ENCODE assay signal across 15 cellular contexts in genomic region chr16:50610331-50611262, GRCh38.
A peak's percentile ranks its signal among the peaks of the same experiment; 100 is the strongest.
DNase-seq lines count a peak whose midpoint lies in the region; ATAC-seq, FAIRE-seq and TF ChIP-seq lines count a peak whose summit lies in the region.
"Had no signal": no experiment of that assay in that cellular context is flagged by ENCODE, and none has a peak within 500 bp of the region (broad histone marks: within the 10 kb centered on the region; RNA-seq: fewer than 3 reads in every experiment).

No MANE protein-coding gene starts in this region.

- CTCF ChIA-PET in H1 (lab: Charles Lee; ENCODE audit: partially characterized antibody) = interaction anchor here (0.6 to 11.1 kb wide), 27 partner anchors 9 to 230 kb away, joined by 3 to 100 read pairs (median 4); no protein-coding TSS in a partner anchor
- CTCF ChIA-PET in CD4-positive, alpha-beta memory T cell (lab: Charles Lee; ENCODE audit: partially characterized antibody) = interaction anchor here (1.0 to 2.0 kb wide), 3 partner anchors 55 to 283 kb away, joined by 3 to 8 read pairs (median 3); no protein-coding TSS in a partner anchor

- no peak for TF ChIP-seq POLR2A in H1 (IDR thresholded peaks at IDR 0.05; ENCODE audit: control extremely low read depth in 1 of 2, low read depth in 2 of 2, low read length in 2 of 2)
- no peak for TF ChIP-seq POLR2A in uterus (IDR thresholded peaks at IDR 0.05)

- WGBS in right cardiac atrium = 62% methylated on average over 21 of the region's 21 CpGs
- WGBS in H1 (ENCODE audit: extremely low coverage in 1 of 2, insufficient coverage in 1 of 2, insufficient read length in 1 of 2, insufficient replicate concordance in 2 of 2, low coverage in 1 of 2, low lambda C conversion rate in 2 of 2, missing lambda C conversion rate in 1 of 2), 2 experiments = 71% methylated on average over 20 of the region's 21 CpGs; no CpG with 5 or more reads in 1 of the 2 experiments

- no peaks in the 10 kb centered on the region for H4K20me1 ChIP-seq in H1 (replicated peaks in 1 of 2; ENCODE audit: control insufficient read depth in 1 of 2, insufficient read depth in 2 of 2, low read length in 2 of 2)

- no peak overlapping the region for H3K14ac ChIP-seq in H1 (ENCODE audit: insufficient read length)

- H3K4me3 ChIP-seq in right cardiac atrium (ENCODE audit: low read length) = no peak overlapping the region
- H3K4me3 ChIP-seq in right atrium auricular region = no peak overlapping the region
- no peak overlapping the region for H3K4me3 ChIP-seq in H1 (ENCODE audit: extremely low read depth in 1 of 4, insufficient read depth in 2 of 4, low read depth in 3 of 4, low read length in 4 of 4)
- H3K4me3 ChIP-seq in uterus = no peak overlapping the region
- no peak overlapping the region for H3K4me3 ChIP-seq in CD4-positive, alpha-beta memory T cell (ENCODE audit: low read length in 2 of 2)
- H3K4me3 ChIP-seq: tibial nerve had no signal

- no peak overlapping the region for H2BK15ac ChIP-seq in H1 (ENCODE audit: low read length)

- no peaks in the 10 kb centered on the region for H3K79me2 ChIP-seq in H1 (ENCODE audit: control insufficient read depth in 1 of 2, insufficient read depth in 2 of 2, low read length in 2 of 2)

- H3K27ac Mint-ChIP-seq in nephron = peak overlapping the region in 2 of 3 experiments; percentile 82 to 96
- no peak overlapping the region for H3K27ac Mint-ChIP-seq in CD4-positive, alpha-beta memory T cell
- H3K27ac Mint-ChIP-seq: activated CD4-positive, alpha-beta T cell treated with anti-CD3 and anti-CD28 coated beads, Interleukin-2, amount 10 ng/mL, durations not matched to agents 24 days and 14 days; T-helper 17 cell had no signal

- no peaks in the 10 kb centered on the region for H3K79me1 ChIP-seq in H1 (ENCODE audit: low read depth, low read length)

- H4K91ac ChIP-seq in H1 (replicated peaks; ENCODE audit: insufficient read length, low read length) = peak overlapping the region; percentile 20

- no peak overlapping the region for H2AK5ac ChIP-seq in H1 (ENCODE audit: low read depth, low read length)

- H3K27me3 ChIP-seq in right cardiac atrium (ENCODE audit: control insufficient read depth, insufficient read depth) = no peaks in the 10 kb centered on the region
- no peaks in the 10 kb centered on the region for H3K27me3 ChIP-seq in right atrium auricular region
- H3K27me3 ChIP-seq in H1 (replicated peaks in 1 of 4; ENCODE audit: control insufficient read depth in 3 of 4, extremely low read depth in 1 of 4, insufficient read depth in 3 of 4, low read length in 3 of 4) = peaks cover 0 to 1% (median 0%) of the 10 kb centered on the region in 4 experiments; a peak in 1 of 7 replicates
- H3K27me3 ChIP-seq in uterus = no peaks in the 10 kb centered on the region
- no peaks in the 10 kb centered on the region for H3K27me3 ChIP-seq in CD4-positive, alpha-beta memory T cell (ENCODE audit: insufficient read depth, low read length)
- H3K27me3 ChIP-seq: tibial nerve had no signal

- no peak; a peak in 1 of 4 replicates for TF ChIP-seq RAD21 in H1 (IDR thresholded peaks at IDR 0.05 in 1 of 2, conservative IDR thresholded peaks at IDR 0.05 in 1 of 2; ENCODE audit: low read depth in 2 of 2, low read length in 2 of 2)

- H3K36me3 ChIP-seq in right atrium auricular region (no peaks in the 10 kb centered on the region), H1 (ENCODE audit: control insufficient read depth in 2 of 4, insufficient read depth in 4 of 4, low read length in 3 of 4) (no peaks in the 10 kb centered on the region), uterus (no peaks in the 10 kb centered on the region)
- H3K36me3 ChIP-seq in CD4-positive, alpha-beta memory T cell (ENCODE audit: insufficient read depth, low read length) = no peaks in the 10 kb centered on the region
- H3K36me3 ChIP-seq: neutrophil, tibial nerve had no signal

- H2BK12ac ChIP-seq in H1 (ENCODE audit: low read depth, low read length) = no peak overlapping the region

- H3K4me1 ChIP-seq in right cardiac atrium (ENCODE audit: control insufficient read depth, insufficient read depth, low read length) (no peaks in the 10 kb centered on the region), right atrium auricular region (peaks cover 0 to 28% of the 10 kb centered on the region in 2 donors), H1 (replicated peaks in 1 of 4; ENCODE audit: control insufficient read depth in 3 of 4, insufficient read depth in 4 of 4, low read length in 3 of 4) (peaks cover 4 to 18% (median 7%) of the 10 kb centered on the region in 4 experiments; a peak in 6 of 7 replicates), uterus (peaks cover 7 to 31% of the 10 kb centered on the region in 2 donors)
- no peaks in the 10 kb centered on the region for H3K4me1 ChIP-seq in CD4-positive, alpha-beta memory T cell (ENCODE audit: insufficient read depth, low read length)

- no peak overlapping the region for H3K23ac ChIP-seq in H1 (ENCODE audit: insufficient read length)

- peaks cover 88% of the 10 kb centered on the region for H3K4me1 Mint-ChIP-seq in nephron
- peaks cover 0 to 6% (median 1%) of the 10 kb centered on the region in 4 donors for H3K4me1 Mint-ChIP-seq in CD4-positive, alpha-beta memory T cell

- H3K9me3 ChIP-seq in right cardiac atrium (ENCODE audit: control insufficient read depth, low read length) (no peaks in the 10 kb centered on the region), right atrium auricular region (no peaks in the 10 kb centered on the region), H1 (ENCODE audit: insufficient read depth in 2 of 2, low read depth in 1 of 2, low read length in 1 of 2) (no peaks in the 10 kb centered on the region), uterus (no peaks in the 10 kb centered on the region)
- H3K9me3 ChIP-seq in CD4-positive, alpha-beta memory T cell (ENCODE audit: control insufficient read depth in 1 of 2, low read length in 2 of 2) = no peaks in the 10 kb centered on the region
- H3K9me3 ChIP-seq: neutrophil, tibial nerve had no signal

- H3K4me3 Mint-ChIP-seq in nephron = peak overlapping the region in 2 of 3 experiments; percentile 7 to 33
- H3K4me3 Mint-ChIP-seq in CD4-positive, alpha-beta memory T cell = no peak overlapping the region
- H3K4me3 Mint-ChIP-seq: activated CD4-positive, alpha-beta T cell treated with anti-CD3 and anti-CD28 coated beads, Interleukin-2, amount 10 ng/mL, durations not matched to agents 24 days and 14 days; T-helper 17 cell had no signal

- H3K4ac ChIP-seq in H1 (replicated peaks; ENCODE audit: insufficient read length, low read depth, low read length) = no peak overlapping the region

- H3K56ac ChIP-seq in H1 (replicated peaks; ENCODE audit: insufficient read length, low read depth, low read length) = no peak overlapping the region

- no peak; a peak in 1 of 3 replicates for TF ChIP-seq EP300 in H1 (IDR thresholded peaks at IDR 0.05; ENCODE audit: borderline replicate concordance in 1 of 2, low read depth in 2 of 2, low read length in 2 of 2)

- H3K23me2 ChIP-seq in H1 (ENCODE audit: low read depth, low read length) = no peaks in the 10 kb centered on the region

- H3K9me3 Mint-ChIP-seq in nephron = no peaks in the 10 kb centered on the region
- no peaks in the 10 kb centered on the region for H3K9me3 Mint-ChIP-seq in CD4-positive, alpha-beta memory T cell
- H3K9me3 Mint-ChIP-seq: activated CD4-positive, alpha-beta T cell treated with anti-CD3 and anti-CD28 coated beads, Interleukin-2, amount 10 ng/mL, durations not matched to agents 24 days and 14 days had no signal

- FAIRE-seq in H1 (lab: Jason Lieb, UNC) = peak; percentile 28

- DNase-seq in right cardiac atrium (peak in 2 of 3 donors; percentile 45 to 49), right atrium auricular region (ENCODE audit: low spot score) (no peak), H1 (ENCODE audit: low read depth in 1 of 2, low spot score in 2 of 2) (no peak), uterus (no peak), NCI-H1417 treated with DMSO at 0.1 percent for 48 hours (lab: John Stamatoyannopoulos, UW) (no peak)
- DNase-seq in CD4-positive, alpha-beta memory T cell = no peak
- DNase-seq: activated CD4-positive, alpha-beta T cell treated with anti-CD3 and anti-CD28 coated beads, Interleukin-2, amount 10 ng/mL, durations not matched to agents 24 days and 14 days; NCI-H748 treated with DMSO at 0.1 percent for 48 hours; stimulated activated CD4-positive, alpha-beta T cell treated with anti-CD3 and anti-CD28 coated beads, Interleukin-12 subunit alpha, Interleukin-12 subunit beta, amount 100 ng/mL, for 4 hours; T-helper 17 cell had no signal

- H2BK120ac ChIP-seq in H1 (replicated peaks; ENCODE audit: low read depth, low read length) = no peak overlapping the region

- intact Hi-C loops in right cardiac atrium (cut with DNase I) (no loop called here), uterus (cut with DNase I; ENCODE audit: low total_unique reads) (no loop called here)
- intact Hi-C loops in CD4-positive, alpha-beta memory T cell (cut with micrococcal nuclease) = no loop called here

- no peak for TF ChIP-seq CTCF in right atrium auricular region (IDR thresholded peaks at IDR 0.05)
- peak in 2 of 3 experiments; percentile 28 to 52; a peak in 3 of 4 replicates for TF ChIP-seq CTCF in H1 (IDR thresholded peaks at IDR 0.05; ENCODE audit: control extremely low read depth in 1 of 3, insufficient read depth in 1 of 3, low read depth in 1 of 3, low read length in 3 of 3)
- TF ChIP-seq CTCF in nephron (IDR thresholded peaks at IDR 0.05; ENCODE audit: unreplicated experiment in 3 of 3) = no peak
- TF ChIP-seq CTCF in uterus (IDR thresholded peaks at IDR 0.05) = peak in 1 of 4 experiments; percentile 9

- 0 out of 4 replicates have a peak overlapping the region, but pooled peaks of 1 of the 2 experiments have one; percentile 1 for H3K4me2 ChIP-seq in H1 (ENCODE audit: insufficient read depth in 1 of 2, low read depth in 2 of 2, low read length in 2 of 2)

- no peak overlapping the region for H3K9ac ChIP-seq in H1 (replicated peaks in 1 of 4; ENCODE audit: extremely low read depth in 1 of 4, low read depth in 3 of 4, low read length in 3 of 4)

- H4K5ac ChIP-seq in H1 (ENCODE audit: insufficient read length, low read depth, low read length) = peak overlapping the region; percentile 18

- peaks cover 7% of the 10 kb centered on the region for H3K27me3 Mint-ChIP-seq in nephron (ENCODE audit: low read depth)
- no peaks in the 10 kb centered on the region for H3K27me3 Mint-ChIP-seq in CD4-positive, alpha-beta memory T cell
- H3K27me3 Mint-ChIP-seq: activated CD4-positive, alpha-beta T cell treated with anti-CD3 and anti-CD28 coated beads, Interleukin-2, amount 10 ng/mL, durations not matched to agents 24 days and 14 days; T-helper 17 cell had no signal

- ATAC-seq in right cardiac atrium (peak in 1 of 2 donors; percentile 6), HG02981 (IDR thresholded peaks at IDR 0.05; ENCODE audit: unreplicated experiment) (no peak)

- H3K18ac ChIP-seq in H1 (ENCODE audit: extremely low read depth, low read length) = peak overlapping the region; percentile 72; the same call in 1 of the 2 replicates

- H2BK5ac ChIP-seq in H1 (ENCODE audit: low read depth, low read length) = 0 out of 2 replicates have a peak overlapping the region, but pooled peaks have one; percentile 10

- POLR2A ChIA-PET in H1 (lab: Charles Lee; ENCODE audit: partially characterized antibody) = interaction anchor here (1.0 to 1.5 kb wide), 2 partner anchors 17 to 34 kb away, joined by 3 to 5 read pairs; no protein-coding TSS in a partner anchor
- POLR2A ChIA-PET in CD4-positive, alpha-beta memory T cell (lab: Charles Lee; ENCODE audit: partially characterized antibody) = no interaction called here

- H3K36me3 Mint-ChIP-seq in nephron (ENCODE audit: low read depth) = peaks cover 3% of the 10 kb centered on the region
- H3K36me3 Mint-ChIP-seq in CD4-positive, alpha-beta memory T cell = no peaks in the 10 kb centered on the region

- H2AFZ ChIP-seq in H1 (ENCODE audit: low read length) = no peak overlapping the region

- peak overlapping the region; percentile 5; the same call in 1 of the 2 replicates for H4K8ac ChIP-seq in H1 (ENCODE audit: extremely low read depth, insufficient read depth, low read length)

- H3K27ac ChIP-seq in right cardiac atrium (ENCODE audit: low read length) (no peak overlapping the region), right atrium auricular region (no peak overlapping the region), H1 (ENCODE audit: low read depth, low read length) (no peak overlapping the region), uterus (peak overlapping the region; percentile 69 to 92)
- no peak overlapping the region for H3K27ac ChIP-seq in CD4-positive, alpha-beta memory T cell (ENCODE audit: low read depth, low read length)
- H3K27ac ChIP-seq: neutrophil, RWPE1 had no signal

- no peak overlapping the region for H2BK20ac ChIP-seq in H1 (ENCODE audit: low read length)

Comparison
In these comparisons a context has a peak if more than half of its experiments do, and no peak if none do; other contexts are left out.
1. DNase-seq: peak in right cardiac atrium (2 of 3); none in right atrium auricular region (single experiment), H1 (0 of 2), uterus (0 of 2), CD4-positive, alpha-beta memory T cell (0 of 5) and NCI-H1417 treated with DMSO at 0.1 percent for 48 hours (single experiment).
2. H3K27ac ChIP-seq: peak in uterus (2 of 2); none in right cardiac atrium (single experiment), right atrium auricular region (0 of 2), H1 (single experiment) and CD4-positive, alpha-beta memory T cell (single experiment).
3. CTCF ChIP-seq: peak in H1 (2 of 3); none in right atrium auricular region (0 of 2) and nephron (0 of 3).
4. H3K27ac Mint-ChIP-seq: peak in nephron (2 of 3); none in CD4-positive, alpha-beta memory T cell (0 of 7).
5. H3K4me3 Mint-ChIP-seq: peak in nephron (2 of 3); none in CD4-positive, alpha-beta memory T cell (0 of 8).